26 cellular contexts compared by ENCODE assay signal in the genomic region with DNA sequence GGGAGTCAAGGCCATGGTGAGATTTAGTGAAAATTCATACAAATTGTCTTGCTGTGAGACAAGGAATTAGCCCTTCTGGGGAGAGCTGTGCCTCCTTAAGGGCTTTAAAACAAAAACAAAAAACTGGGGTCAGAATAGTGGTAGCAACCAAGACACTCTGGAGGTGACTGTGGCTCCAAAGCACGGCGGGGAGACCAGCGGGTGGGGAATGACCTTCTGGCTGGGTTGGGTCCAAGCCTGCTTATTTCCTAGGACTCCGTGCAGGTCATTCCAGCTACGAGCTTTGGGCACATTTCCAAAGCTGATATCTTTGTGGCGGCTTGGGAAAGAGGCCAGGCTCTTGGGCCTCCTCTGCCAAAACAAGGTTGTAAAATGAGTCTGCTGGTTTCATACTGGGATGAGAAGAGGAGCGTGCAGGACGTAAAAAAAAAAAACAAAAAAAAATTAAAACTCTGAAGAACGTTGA.
DNase-seq lines count a peak whose midpoint lies in the region; ATAC-seq lines count a peak whose summit lies in the region.
"Had no signal": no experiment of that assay in that cellular context is flagged by ENCODE, and none has a peak within 500 bp of the region (broad histone marks: within the 10 kb centered on the region; RNA-seq: fewer than 3 reads in every experiment).

No MANE protein-coding gene starts in this region.

- DNase-seq in DMS 273 (lab: John Stamatoyannopoulos, UW; ENCODE audit: unreplicated experiment): peak; percentile 5
- no peak for DNase-seq in DMS 273 treated with DMSO at 0.1 percent for 48 hours (lab: John Stamatoyannopoulos, UW)
- DNase-seq in astrocyte of the hippocampus (ENCODE audit: low read depth, low spot score): peak; percentile 2
- peak; percentile 50 to 83 (median 79) for DNase-seq in right cardiac atrium
- DNase-seq in ureter (ENCODE audit: low spot score): peak; percentile 60
- no peak for DNase-seq in NCI-H128 (lab: John Stamatoyannopoulos, UW; ENCODE audit: unreplicated experiment)
- no peak for DNase-seq in AG08395 (ENCODE audit: low spot score)
- DNase-seq in activated CD4-positive, alpha-beta T cell treated with anti-CD3 and anti-CD28 coated beads, Interleukin-2, amount 50 U/mL, for 1 hour: no peak
- DNase-seq: activated CD8-positive, alpha-beta T cell treated with anti-CD3 and anti-CD28 coated beads for 36 hours; activated naive CD8-positive, alpha-beta T cell treated with anti-CD3 and anti-CD28 coated beads for 36 hours; activated T-cell treated with anti-CD3 and anti-CD28 coated beads, Interleukin-2, amount 50 U/mL, for 4 hours; brain microvascular endothelial cell; glutamatergic neuron; HFFc6; immature natural killer cell; naive thymus-derived CD4-positive, alpha-beta T cell; NCI-H1694; NCI-H510A; stimulated activated CD4-positive, alpha-beta T cell treated with anti-CD3 and anti-CD28 coated beads, Interleukin-4, amount 100 ng/mL, for 4 hours; WERI-Rb-1 had no signal

- peaks cover 4% of the 10 kb centered on the region for H3K4me1 ChIP-seq in right cardiac atrium (ENCODE audit: control insufficient read depth, insufficient read depth, low read length)

- 20% methylated on average over 9 of the region's 9 CpGs for WGBS in right cardiac atrium

- no peaks in the 10 kb centered on the region for H3K27me3 ChIP-seq in right cardiac atrium (ENCODE audit: control insufficient read depth, insufficient read depth)
- H3K27me3 ChIP-seq: brain microvascular endothelial cell had no signal

- intact Hi-C loops in right cardiac atrium (cut with DNase I): no loop called here

- peak; percentile 78 to 80 for ATAC-seq in right cardiac atrium
- ATAC-seq: activated CD8-positive, alpha-beta T cell treated with anti-CD3 and anti-CD28 coated beads for 36 hours; activated T-cell treated with anti-CD3 and anti-CD28 coated beads, Interleukin-2, amount 50 U/mL, for 4 hours; esophagus mucosa; naive thymus-derived CD4-positive, alpha-beta T cell had no signal

- no peak overlapping the region for H3K4me3 ChIP-seq in right cardiac atrium (ENCODE audit: low read length)
- H3K4me3 ChIP-seq: BLaER1, dorsolateral prefrontal cortex, lung, skin epidermis had no signal

- peak overlapping the region; percentile 14 for H3K27ac ChIP-seq in right cardiac atrium (ENCODE audit: low read length)
- H3K27ac ChIP-seq: 22Rv1, BLaER1, brain microvascular endothelial cell, dorsolateral prefrontal cortex, skin epidermis, WERI-Rb-1 had no signal

- no peaks in the 10 kb centered on the region for H3K9me3 ChIP-seq in right cardiac atrium (ENCODE audit: control insufficient read depth, low read length)
- H3K9me3 ChIP-seq: BLaER1 had no signal

Comparison
In these comparisons a context has a peak if more than half of its experiments do, and no peak if none do; other contexts are left out.
1. DNase-seq: peak in DMS 273 (single experiment), astrocyte of the hippocampus (single experiment), right cardiac atrium (3 of 3) and ureter (single experiment); none in DMS 273 treated with DMSO at 0.1 percent for 48 hours (single experiment), NCI-H128 (single experiment), AG08395 (single experiment) and activated CD4-positive, alpha-beta T cell treated with anti-CD3 and anti-CD28 coated beads, Interleukin-2, amount 50 U/mL, for 1 hour (single experiment).